Comparison of ENCODE assay signal across 15 cellular contexts in the genomic region with DNA sequence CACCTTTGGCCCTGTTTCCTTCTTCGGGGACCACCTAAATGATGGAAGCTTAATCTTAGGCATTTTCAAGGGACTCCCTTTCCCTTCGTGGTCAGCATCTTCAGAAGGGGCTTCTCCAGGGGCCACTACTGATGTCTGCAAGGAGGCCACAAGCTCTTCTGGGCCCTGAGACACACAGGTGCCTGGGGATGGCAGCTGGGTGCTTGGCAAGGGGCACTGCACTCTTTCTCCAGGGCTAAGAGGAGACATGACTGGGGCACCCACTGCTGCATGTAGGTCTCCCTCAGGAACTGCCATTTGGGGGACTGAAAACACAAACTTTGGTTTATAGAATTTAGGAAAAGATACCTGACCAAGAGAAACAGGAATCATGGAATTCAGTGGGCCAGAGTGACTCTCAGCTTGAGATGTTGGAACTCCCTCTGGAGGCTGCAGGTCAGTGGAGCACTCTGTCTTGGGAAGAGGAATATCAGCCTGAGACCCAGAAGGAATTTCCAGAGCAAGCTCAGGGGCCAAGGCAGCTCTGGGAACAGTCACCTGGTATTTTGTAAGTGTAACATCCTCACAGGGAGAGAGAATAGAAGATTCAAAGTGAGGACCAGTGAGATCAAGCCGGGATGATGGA. TPM values are rescaled to one million over a fixed set of nuclear protein-coding genes. Genes with fewer than 3 reads are reported as not detected.
DNase-seq lines count a peak whose midpoint lies in the region; ATAC-seq and TF ChIP-seq lines count a peak whose summit lies in the region.
"Had no signal": no experiment of that assay in that cellular context is flagged by ENCODE, and none has a peak within 500 bp of the region (broad histone marks: within the 10 kb centered on the region; RNA-seq: fewer than 3 reads in every experiment).

No MANE protein-coding gene starts in this region.

- TF ChIP-seq RAD21 in SK-N-SH (IDR thresholded peaks at IDR 0.05; ENCODE audit: low read length), result peak; percentile 8; the same call in 1 of the 2 replicates

- H3K9me3 ChIP-seq in SK-N-SH (no peaks in the 10 kb centered on the region), parathyroid adenoma (ENCODE audit: control insufficient read depth, low read length) (no peaks in the 10 kb centered on the region), tibial artery (no peaks in the 10 kb centered on the region)
- H3K9me3 ChIP-seq: tibial nerve had no signal

- WGBS in SK-N-SH (ENCODE audit: low lambda C conversion rate), result 69% methylated on average over 3 of the region's 3 CpGs

- H3K9ac ChIP-seq in SK-N-SH, result no peak overlapping the region
- H3K9ac ChIP-seq in parathyroid adenoma, result no peak overlapping the region

- H3K9me3 Mint-ChIP-seq in HFFc6, result no peaks in the 10 kb centered on the region
- H3K9me3 Mint-ChIP-seq in chondrocyte (ENCODE audit: low read depth), result no peaks in the 10 kb centered on the region
- H3K9me3 Mint-ChIP-seq: activated T-helper 2 cell treated with anti-CD3 and anti-CD28 coated beads, Interferon-gamma antibody, Interleukin-2, Interleukin-4, amounts not matched to agents 10 μg/mL and 5 μg/mL and 100 μg/mL, durations not matched to agents 14 hours and 24 hours and 36 hours; central memory CD8-positive, alpha-beta T cell; naive thymus-derived CD8-positive, alpha-beta T cell had no signal

- CTCF ChIA-PET in SK-N-SH (lab: Yijun Ruan, JAX), result interaction anchor here (1.5 to 2.4 kb wide), 4 partner anchors 23 to 105 kb away, joined by 3 to 12 read pairs (median 6); no protein-coding TSS in a partner anchor

- H3K4me1 ChIP-seq in SK-N-SH (ENCODE audit: control insufficient read depth in 1 of 2, insufficient read depth in 2 of 2, low read depth in 1 of 2, low read length in 1 of 2), result no peaks in the 10 kb centered on the region
- H3K4me1 ChIP-seq in parathyroid adenoma, result peaks cover 2% of the 10 kb centered on the region
- H3K4me1 ChIP-seq in tibial artery, result no peaks in the 10 kb centered on the region
- H3K4me1 ChIP-seq: tibial nerve had no signal

- intact Hi-C loops in tibial artery (cut with DNase I; ENCODE audit: low total_unique reads), result no loop called here

- no peak for ATAC-seq in SK-N-SH treated with all-trans-retinoic acid at 6 μM for 48 hours
- no peak for ATAC-seq in left lobe of liver
- no peak for ATAC-seq in GM18858 (IDR thresholded peaks at IDR 0.05; ENCODE audit: unreplicated experiment)
- ATAC-seq: activated CD4-positive, CD25-positive, alpha-beta regulatory T cell treated with anti-CD3 and anti-CD28 coated beads, Interleukin-2, amount 50 U/mL, for 24 hours; naive thymus-derived CD8-positive, alpha-beta T cell had no signal

- H3K9me2 ChIP-seq in SK-N-SH, result no peaks in the 10 kb centered on the region

- H4K20me1 ChIP-seq in SK-N-SH (ENCODE audit: insufficient read depth), result no peaks in the 10 kb centered on the region

- H3K36me3 ChIP-seq in SK-N-SH (replicated peaks in 1 of 2; ENCODE audit: control insufficient read depth in 1 of 2, insufficient read depth in 2 of 2, low read length in 1 of 2), result peaks cover 7 to 24% of the 10 kb centered on the region in 2 experiments
- no peaks in the 10 kb centered on the region for H3K36me3 ChIP-seq in parathyroid adenoma (ENCODE audit: control insufficient read depth, insufficient read depth, low read length)
- H3K36me3 ChIP-seq in tibial artery, result peaks cover 0 to 43% (median 5%) of the 10 kb centered on the region in 3 donors

- H3K27ac Mint-ChIP-seq in HFFc6 (no peak overlapping the region), chondrocyte (ENCODE audit: unreplicated experiment) (no peak overlapping the region)
- H3K27ac Mint-ChIP-seq: activated T-helper 2 cell treated with anti-CD3 and anti-CD28 coated beads, Interferon-gamma antibody, Interleukin-2, Interleukin-4, amounts not matched to agents 10 μg/mL and 5 μg/mL and 100 μg/mL, durations not matched to agents 14 hours and 24 hours and 36 hours; naive thymus-derived CD8-positive, alpha-beta T cell had no signal

- no peaks in the 10 kb centered on the region for H3K27me3 ChIP-seq in SK-N-SH (ENCODE audit: insufficient read depth)
- no peaks in the 10 kb centered on the region for H3K27me3 ChIP-seq in parathyroid adenoma (ENCODE audit: control insufficient read depth, insufficient read depth, low read length)
- H3K27me3 ChIP-seq in tibial artery, result no peaks in the 10 kb centered on the region
- H3K27me3 ChIP-seq: tibial nerve had no signal

- TF ChIP-seq EP300 in SK-N-SH (IDR thresholded peaks at IDR 0.05; ENCODE audit: borderline replicate concordance in 1 of 2, low read depth in 1 of 2, low read length in 1 of 2), result no peak

- H3K36me3 Mint-ChIP-seq in HFFc6 (ENCODE audit: low read depth), result peaks cover 19% of the 10 kb centered on the region
- peaks cover 35% of the 10 kb centered on the region for H3K36me3 Mint-ChIP-seq in chondrocyte (ENCODE audit: low read depth)
- H3K36me3 Mint-ChIP-seq: naive thymus-derived CD8-positive, alpha-beta T cell had no signal

- TF ChIP-seq CTCF in SK-N-SH (IDR thresholded peaks at IDR 0.05) (no peak), HFFc6 (IDR thresholded peaks at IDR 0.05) (peak; percentile 38; the same call in 1 of the 2 replicates), chondrocyte (IDR thresholded peaks at IDR 0.05) (peak; percentile 26), parathyroid adenoma (IDR thresholded peaks at IDR 0.05) (peak; percentile 28), tibial artery (IDR thresholded peaks at IDR 0.05) (no peak)

- H3K4me3 Mint-ChIP-seq in HFFc6, result no peak overlapping the region
- H3K4me3 Mint-ChIP-seq in chondrocyte (ENCODE audit: unreplicated experiment), result no peak overlapping the region
- H3K4me3 Mint-ChIP-seq: central memory CD8-positive, alpha-beta T cell; naive thymus-derived CD8-positive, alpha-beta T cell had no signal

- no peak overlapping the region for H3K27ac ChIP-seq in SK-N-SH (ENCODE audit: low read depth in 2 of 2, low read length in 1 of 2)
- no peak overlapping the region for H3K27ac ChIP-seq in parathyroid adenoma
- H3K27ac ChIP-seq in tibial artery, result no peak overlapping the region
- H3K27ac ChIP-seq: tibial nerve had no signal

- H3K4me1 Mint-ChIP-seq in HFFc6 (ENCODE audit: low read depth) (no peaks in the 10 kb centered on the region), chondrocyte (ENCODE audit: low read depth) (no peaks in the 10 kb centered on the region)
- H3K4me1 Mint-ChIP-seq: central memory CD8-positive, alpha-beta T cell; naive thymus-derived CD8-positive, alpha-beta T cell had no signal

- H3K4me2 ChIP-seq in SK-N-SH, result no peak overlapping the region
- H3K4me2 ChIP-seq in parathyroid adenoma (ENCODE audit: low read length), result no peak overlapping the region

- POLR2A ChIA-PET in SK-N-SH (lab: Yijun Ruan, JAX), result no interaction called here

- peaks cover 11% of the 10 kb centered on the region; the same call in 1 of the 2 replicates for H3K27me3 Mint-ChIP-seq in HFFc6 (ENCODE audit: insufficient read depth)
- H3K27me3 Mint-ChIP-seq in chondrocyte (ENCODE audit: low read depth), result no peaks in the 10 kb centered on the region

- H3K4me3 ChIP-seq in SK-N-SH (ENCODE audit: low read depth in 2 of 2, low read length in 1 of 2) (no peak overlapping the region), parathyroid adenoma (ENCODE audit: low read depth, low read length) (no peak overlapping the region), tibial artery (no peak overlapping the region)
- H3K4me3 ChIP-seq: tibial nerve had no signal

- peaks cover 3% of the 10 kb centered on the region for H3F3A ChIP-seq in SK-N-SH (replicated peaks; ENCODE audit: insufficient read depth)

- H2AFZ ChIP-seq in SK-N-SH (ENCODE audit: low read depth), result no peak overlapping the region
- no peak overlapping the region for H2AFZ ChIP-seq in parathyroid adenoma

- DNase-seq in SK-N-SH (no peak), HFFc6 (no peak), chondrocyte (ENCODE audit: low spot score) (peak; percentile 37), left lobe of liver (ENCODE audit: low spot score) (no peak), tibial artery (no peak)
- DNase-seq: naive thymus-derived CD8-positive, alpha-beta T cell; NCI-H82; small intestine had no signal

- H3K79me2 ChIP-seq in SK-N-SH (ENCODE audit: insufficient read depth) (no peaks in the 10 kb centered on the region), parathyroid adenoma (no peaks in the 10 kb centered on the region)

TF ChIP-seq in SK-N-SH, 30 proteins besides CTCF, POLR2A, EP300 and RAD21 (continues in another document):
- no peak for TF ChIP-seq RCOR1 (IDR thresholded peaks at IDR 0.05; ENCODE audit: low read length)
- TF ChIP-seq MXI1 (IDR thresholded peaks at IDR 0.05; ENCODE audit: low read depth, low read length), result no peak
- no peak for TF ChIP-seq YY1 (IDR thresholded peaks at IDR 0.05; ENCODE audit: low read depth)
- TF ChIP-seq FOXM1 (IDR thresholded peaks at IDR 0.05; ENCODE audit: low read depth), result no peak
- TF ChIP-seq GABPA (IDR thresholded peaks at IDR 0.05; ENCODE audit: low read depth), result no peak
- TF ChIP-seq NRF1 (IDR thresholded peaks at IDR 0.05; ENCODE audit: low read depth, low read length), result no peak

TF ChIP-seq in SK-N-SH treated with all-trans-retinoic acid at 6 μM for 48 hours, 23 proteins besides CTCF, POLR2A, EP300 and RAD21 (continues in another document):
- TF ChIP-seq TOX (CRISPR knock-in tag; IDR thresholded peaks at IDR 0.05; ENCODE audit: borderline replicate concordance) (no peak), GLIS3 (CRISPR knock-in tag; IDR thresholded peaks at IDR 0.05) (no peak), ISL1 (CRISPR knock-in tag; IDR thresholded peaks at IDR 0.05) (no peak), ZNF565 (CRISPR knock-in tag; conservative IDR thresholded peaks at IDR 0.05; ENCODE audit: low read depth) (no peak), ZC3H10 (CRISPR knock-in tag; IDR thresholded peaks at IDR 0.05) (no peak), ARNTL (CRISPR knock-in tag; IDR thresholded peaks at IDR 0.05; ENCODE audit: borderline replicate concordance, low read depth) (no peak)

RNA-seq across cellular contexts. Expression of gene PLD4, which starts 16.0 kb away (rescaled TPM):
- 0.02 TPM in 2 replicates for polyA plus RNA-seq in SK-N-SH (2012; rRNA removed)
- not detected in 2 replicates for polyA plus RNA-seq in SK-N-SH (2012; cell fraction: cytosol; rRNA removed)
- 0.14 and 0.19 TPM in 2 replicates for polyA plus RNA-seq in SK-N-SH (2012; cell fraction: nucleus; rRNA removed)
- total RNA-seq in HFFc6 (2021; fragmentation: NEBNext Ultra II Directional; extraction: Animal tissue kit (Norgen Biotek cat#: 25700)), result under 1 TPM; 0.05 to 0.18 (median 0.11) TPM
- 0.07 to 0.10 TPM in 2 of 3 replicates, not detected in the other for total RNA-seq in chondrocyte
- not detected for total RNA-seq in left lobe of liver

RNA-seq across cellular contexts. Expression of gene AHNAK2, which starts 37.5 kb away (rescaled TPM):
- 33.5 and 36.6 TPM in 2 replicates for polyA plus RNA-seq in SK-N-SH (2012; rRNA removed)
- polyA plus RNA-seq in SK-N-SH (2012; cell fraction: cytosol; rRNA removed), result 22.9 and 24.7 TPM in 2 replicates
- 70.6 and 92.7 TPM in 2 replicates for polyA plus RNA-seq in SK-N-SH (2012; cell fraction: nucleus; rRNA removed)
- total RNA-seq in HFFc6 (2021; fragmentation: NEBNext Ultra II Directional; extraction: Animal tissue kit (Norgen Biotek cat#: 25700)), result 10 to 100 TPM; 50.2 to 76.2 (median 73.7) TPM
- 271 to 361 TPM (median 274 TPM) in 3 replicates for total RNA-seq in chondrocyte
- total RNA-seq in left lobe of liver, result 5.5 TPM
- total RNA-seq: naive thymus-derived CD8-positive, alpha-beta T cell had no signal
- polyA plus RNA-seq: naive thymus-derived CD8-positive, alpha-beta T cell had no signal

RNA-seq across cellular contexts. Expression of gene CLBA1, which starts 45.0 kb away (rescaled TPM):
- polyA plus RNA-seq in SK-N-SH (2012; rRNA removed), result 18.5 and 21.4 TPM in 2 replicates
- polyA plus RNA-seq in SK-N-SH (2012; cell fraction: cytosol; rRNA removed), result 15.0 and 15.3 TPM in 2 replicates
- polyA plus RNA-seq in SK-N-SH (2012; cell fraction: nucleus; rRNA removed), result 72.4 and 86.2 TPM in 2 replicates
- 10 to 100 TPM in 2 of 6 experiments, 1 to 10 TPM in 4; 5.9 to 12.3 (median 7.9) TPM for total RNA-seq in HFFc6 (2021; fragmentation: NEBNext Ultra II Directional; extraction: Animal tissue kit (Norgen Biotek cat#: 25700))
- total RNA-seq in chondrocyte, result 6.0 to 6.3 TPM (median 6.3 TPM) in 3 replicates
- total RNA-seq in left lobe of liver, result 2.2 TPM

Comparison
In these comparisons a context has a peak if more than half of its experiments do, and no peak if none do; other contexts are left out.
1. CTCF ChIP-seq: peak in HFFc6 (single experiment), chondrocyte (single experiment) and parathyroid adenoma (single experiment); none in SK-N-SH (single experiment) and tibial artery (0 of 2).